Comparison of ENCODE assay signal across 8 cellular contexts in genomic region chr11:12167098-12167999, GRCh38. TPM values are rescaled to one million over a fixed set of nuclear protein-coding genes. Genes with fewer than 3 reads are reported as not detected.
DNase-seq lines count a peak whose midpoint lies in the region; ATAC-seq, FAIRE-seq and TF ChIP-seq lines count a peak whose summit lies in the region.

No MANE protein-coding gene starts in this region.

- H3K36me3 ChIP-seq in PC-3 (ENCODE audit: low read depth, low read length) (peaks cover 27% of the 10 kb centered on the region), Karpas-422 (ENCODE audit: insufficient read depth, low read length) (no peaks in the 10 kb centered on the region)

- no peak overlapping the region for H3K4me3 Mint-ChIP-seq in osteocyte (ENCODE audit: unreplicated experiment)

- BruUV-seq in PC-3 (replicated peaks; lab: Mats Ljungman, UMichigan) = TSS peak; percentile 76

- FAIRE-seq in H54 (lab: Jason Lieb, UNC) = no peak

- peaks cover 66% of the 10 kb centered on the region for H3K4me1 ChIP-seq in PC-3 (ENCODE audit: insufficient read depth, low read length)
- no peaks in the 10 kb centered on the region for H3K4me1 ChIP-seq in Karpas-422 (ENCODE audit: low read length)

- peak; percentile 68 for ATAC-seq in PC-3
- ATAC-seq in HG02938 (IDR thresholded peaks at IDR 0.05; ENCODE audit: unreplicated experiment) = no peak
- ATAC-seq in GM19463 (IDR thresholded peaks at IDR 0.05; ENCODE audit: unreplicated experiment) = no peak
- no peak for ATAC-seq in HG02884 (IDR thresholded peaks at IDR 0.05; ENCODE audit: unreplicated experiment)

- H3K27ac Mint-ChIP-seq in osteocyte (ENCODE audit: unreplicated experiment) = peak overlapping the region; percentile 68

- H3K36me3 Mint-ChIP-seq in osteocyte (ENCODE audit: unreplicated experiment) = no peaks in the 10 kb centered on the region

- H3K4me2 ChIP-seq in PC-3 (ENCODE audit: low read length) (peak overlapping the region; percentile 67), Karpas-422 (ENCODE audit: low read depth, low read length, poor library complexity, severe bottlenecking) (no peak overlapping the region)

- H2AFZ ChIP-seq in PC-3 (ENCODE audit: low read length) (no peak overlapping the region), Karpas-422 (ENCODE audit: low read length) (no peak overlapping the region)

- peak overlapping the region; percentile 99 for H3K27ac ChIP-seq in PC-3 (ENCODE audit: low read length)
- H3K27ac ChIP-seq in dorsolateral prefrontal cortex = peak overlapping the region in 36 of 59 donors; percentile 3 to 87 (median 44)
- no peak overlapping the region for H3K27ac ChIP-seq in Karpas-422 (ENCODE audit: low read length)

- no peaks in the 10 kb centered on the region for H3K9me2 ChIP-seq in PC-3 (replicated peaks; ENCODE audit: low read length)
- H3K9me2 ChIP-seq in Karpas-422 (replicated peaks; ENCODE audit: insufficient read depth, low read length) = no peaks in the 10 kb centered on the region

- no peaks in the 10 kb centered on the region for H4K20me1 ChIP-seq in PC-3 (ENCODE audit: low read length)
- no peaks in the 10 kb centered on the region for H4K20me1 ChIP-seq in Karpas-422 (ENCODE audit: insufficient read depth, low read depth, low read length)

- TF ChIP-seq POLR2A in H54 (IDR thresholded peaks at IDR 0.05; ENCODE audit: low read depth, low read length) = no peak

- H3K79me2 ChIP-seq in PC-3 (ENCODE audit: low read length) = peaks cover 66% of the 10 kb centered on the region
- H3K79me2 ChIP-seq in Karpas-422 (ENCODE audit: low read length) = no peaks in the 10 kb centered on the region

- H3K27me3 Mint-ChIP-seq in osteocyte (ENCODE audit: unreplicated experiment) = no peaks in the 10 kb centered on the region

- no peak for TF ChIP-seq CTCF in PC-3 (conservative IDR thresholded peaks at IDR 0.05; ENCODE audit: low read depth, low read length)
- no peak for TF ChIP-seq CTCF in dorsolateral prefrontal cortex (IDR thresholded peaks at IDR 0.05 in 54 of 56, conservative IDR thresholded peaks at IDR 0.05 in 2 of 56; ENCODE audit: low read depth in 1 of 56, partially characterized antibody in 56 of 56)
- no peak for TF ChIP-seq CTCF in osteocyte (IDR thresholded peaks at IDR 0.05)

- no peaks in the 10 kb centered on the region for H3K9me3 Mint-ChIP-seq in osteocyte (ENCODE audit: unreplicated experiment)

- DNase-seq in H54 (ENCODE audit: insufficient read length, low spot score) (peak; percentile 43), PC-3 (peak; percentile 98), dorsolateral prefrontal cortex (no peak), osteocyte (ENCODE audit: extremely low spot score, unreplicated experiment) (no peak), Karpas-422 (no peak)

- POLR2A ChIA-PET in PC-3 (lab: Charles Lee; ENCODE audit: unreplicated experiment) = no interaction called here

- H3K9ac ChIP-seq in PC-3 (ENCODE audit: low read length) = peak overlapping the region; percentile 86
- no peak overlapping the region for H3K9ac ChIP-seq in Karpas-422 (ENCODE audit: low read length)

- H3K9me3 ChIP-seq in PC-3 (ENCODE audit: low read length) (no peaks in the 10 kb centered on the region), Karpas-422 (ENCODE audit: low read length) (no peaks in the 10 kb centered on the region)

- H3K4me3 ChIP-seq in PC-3 (ENCODE audit: low read length) (no peak overlapping the region), dorsolateral prefrontal cortex (peak overlapping the region in 2 of 59 donors; percentile 0 to 10), Karpas-422 (ENCODE audit: low read length) (no peak overlapping the region)

- CTCF ChIA-PET in PC-3 (lab: Charles Lee) = no interaction called here

- H3K27me3 ChIP-seq in PC-3 (ENCODE audit: low read length) = no peaks in the 10 kb centered on the region
- H3K27me3 ChIP-seq in dorsolateral prefrontal cortex = no peaks in the 10 kb centered on the region
- no peaks in the 10 kb centered on the region for H3K27me3 ChIP-seq in Karpas-422 (ENCODE audit: low read length)

- peaks cover 8% of the 10 kb centered on the region for H3F3A ChIP-seq in PC-3 (ENCODE audit: low read length, unreplicated experiment)

- intact Hi-C loops in PC-3 (cut with micrococcal nuclease) (no loop called here), dorsolateral prefrontal cortex (cut with DNase I) (no loop called here)

- peaks cover 61% of the 10 kb centered on the region for H3K4me1 Mint-ChIP-seq in osteocyte (ENCODE audit: unreplicated experiment)

RNA-seq across cellular contexts. Expression of gene MICAL2, which starts 57.0 kb away (rescaled TPM):
- 50.1 and 62.9 TPM in 2 replicates for total RNA-seq in PC-3 (2014; rRNA removed)
- 100 to 1,000 TPM; 104 to 402 (median 289) TPM for total RNA-seq in dorsolateral prefrontal cortex
- 19.5 and 20.8 TPM in 2 replicates for total RNA-seq in osteocyte
- 0.69 and 0.93 TPM in 2 replicates for total RNA-seq in Karpas-422 (2014; rRNA removed; shearing (Covaris generic); ENCODE audit: low replicate concordance)

Comparison
In these comparisons a context has a peak if more than half of its experiments do, and no peak if none do; other contexts are left out.
1. DNase-seq: peak in H54 (single experiment) and PC-3 (single experiment); none in dorsolateral prefrontal cortex (0 of 10), osteocyte (single experiment) and Karpas-422 (single experiment).
2. RNA of gene MICAL2, which starts 57.0 kb away (total RNA-seq): 104 to 402 TPM in dorsolateral prefrontal cortex, 50.1 to 62.9 TPM in PC-3 and 19.5 to 20.8 TPM in osteocyte; 0.69 to 0.93 TPM in Karpas-422; every median in the first group is over 10 times any median in the second.